ENCODE assay signal across 1 cellular context in the genomic region with DNA sequence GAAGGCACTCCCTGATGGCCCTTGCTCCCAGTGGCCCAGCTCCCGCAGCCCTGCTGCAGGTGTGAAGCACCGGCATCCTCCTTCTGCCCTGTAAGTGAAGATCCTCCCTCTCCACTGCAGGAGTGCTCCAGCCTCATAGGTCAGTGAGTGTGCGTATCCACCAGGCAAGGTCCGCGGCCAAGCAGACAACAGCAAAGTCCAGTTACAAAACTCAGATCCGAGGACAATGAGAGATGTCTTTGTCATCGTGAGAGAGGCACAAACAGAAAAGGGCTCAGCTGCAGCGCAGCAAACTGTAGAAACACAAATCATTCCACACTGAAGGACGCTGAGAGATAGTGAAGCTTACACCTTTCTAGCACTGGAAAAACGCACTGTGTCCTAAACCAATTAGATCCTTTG.
TF ChIP-seq lines count a peak whose summit lies in the region.

No MANE protein-coding gene starts in this region.

TF ChIP-seq in HepG2, 621 proteins besides CTCF, POLR2A, EP300 and RAD21 (continued from another document and continues in another):
- TF ChIP-seq, protein P1, sequence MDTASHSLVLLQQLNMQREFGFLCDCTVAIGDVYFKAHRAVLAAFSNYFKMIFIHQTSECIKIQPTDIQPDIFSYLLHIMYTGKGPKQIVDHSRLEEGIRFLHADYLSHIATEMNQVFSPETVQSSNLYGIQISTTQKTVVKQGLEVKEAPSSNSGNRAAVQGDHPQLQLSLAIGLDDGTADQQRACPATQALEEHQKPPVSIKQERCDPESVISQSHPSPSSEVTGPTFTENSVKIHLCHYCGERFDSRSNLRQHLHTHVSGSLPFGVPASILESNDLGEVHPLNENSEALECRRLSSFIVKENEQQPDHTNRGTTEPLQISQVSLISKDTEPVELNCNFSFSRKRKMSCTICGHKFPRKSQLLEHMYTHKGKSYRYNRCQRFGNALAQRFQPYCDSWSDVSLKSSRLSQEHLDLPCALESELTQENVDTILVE (CRISPR knock-in tag; IDR thresholded peaks at IDR 0.05) = no peak
- TF ChIP-seq HOXA9 (CRISPR knock-in tag; IDR thresholded peaks at IDR 0.05; ENCODE audit: borderline replicate concordance) = no peak
- TF ChIP-seq, protein P2, sequence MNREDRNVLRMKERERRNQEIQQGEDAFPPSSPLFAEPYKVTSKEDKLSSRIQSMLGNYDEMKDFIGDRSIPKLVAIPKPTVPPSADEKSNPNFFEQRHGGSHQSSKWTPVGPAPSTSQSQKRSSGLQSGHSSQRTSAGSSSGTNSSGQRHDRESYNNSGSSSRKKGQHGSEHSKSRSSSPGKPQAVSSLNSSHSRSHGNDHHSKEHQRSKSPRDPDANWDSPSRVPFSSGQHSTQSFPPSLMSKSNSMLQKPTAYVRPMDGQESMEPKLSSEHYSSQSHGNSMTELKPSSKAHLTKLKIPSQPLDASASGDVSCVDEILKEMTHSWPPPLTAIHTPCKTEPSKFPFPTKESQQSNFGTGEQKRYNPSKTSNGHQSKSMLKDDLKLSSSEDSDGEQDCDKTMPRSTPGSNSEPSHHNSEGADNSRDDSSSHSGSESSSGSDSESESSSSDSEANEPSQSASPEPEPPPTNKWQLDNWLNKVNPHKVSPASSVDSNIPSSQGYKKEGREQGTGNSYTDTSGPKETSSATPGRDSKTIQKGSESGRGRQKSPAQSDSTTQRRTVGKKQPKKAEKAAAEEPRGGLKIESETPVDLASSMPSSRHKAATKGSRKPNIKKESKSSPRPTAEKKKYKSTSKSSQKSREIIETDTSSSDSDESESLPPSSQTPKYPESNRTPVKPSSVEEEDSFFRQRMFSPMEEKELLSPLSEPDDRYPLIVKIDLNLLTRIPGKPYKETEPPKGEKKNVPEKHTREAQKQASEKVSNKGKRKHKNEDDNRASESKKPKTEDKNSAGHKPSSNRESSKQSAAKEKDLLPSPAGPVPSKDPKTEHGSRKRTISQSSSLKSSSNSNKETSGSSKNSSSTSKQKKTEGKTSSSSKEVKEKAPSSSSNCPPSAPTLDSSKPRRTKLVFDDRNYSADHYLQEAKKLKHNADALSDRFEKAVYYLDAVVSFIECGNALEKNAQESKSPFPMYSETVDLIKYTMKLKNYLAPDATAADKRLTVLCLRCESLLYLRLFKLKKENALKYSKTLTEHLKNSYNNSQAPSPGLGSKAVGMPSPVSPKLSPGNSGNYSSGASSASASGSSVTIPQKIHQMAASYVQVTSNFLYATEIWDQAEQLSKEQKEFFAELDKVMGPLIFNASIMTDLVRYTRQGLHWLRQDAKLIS (CRISPR knock-in tag; IDR thresholded peaks at IDR 0.05) = 0 out of 2 replicates have a peak, but pooled peaks have one; percentile 70
- no peak for TF ChIP-seq ZNF232 (CRISPR knock-in tag; IDR thresholded peaks at IDR 0.05; ENCODE audit: borderline replicate concordance)
- no peak for TF ChIP-seq KLF15 (CRISPR knock-in tag; IDR thresholded peaks at IDR 0.05; ENCODE audit: borderline replicate concordance)
- TF ChIP-seq, protein P3, sequence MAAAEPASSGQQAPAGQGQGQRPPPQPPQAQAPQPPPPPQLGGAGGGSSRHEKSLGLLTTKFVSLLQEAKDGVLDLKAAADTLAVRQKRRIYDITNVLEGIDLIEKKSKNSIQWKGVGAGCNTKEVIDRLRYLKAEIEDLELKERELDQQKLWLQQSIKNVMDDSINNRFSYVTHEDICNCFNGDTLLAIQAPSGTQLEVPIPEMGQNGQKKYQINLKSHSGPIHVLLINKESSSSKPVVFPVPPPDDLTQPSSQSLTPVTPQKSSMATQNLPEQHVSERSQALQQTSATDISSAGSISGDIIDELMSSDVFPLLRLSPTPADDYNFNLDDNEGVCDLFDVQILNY (CRISPR knock-in tag; conservative IDR thresholded peaks at IDR 0.05) = no peak
- TF ChIP-seq, protein P4, sequence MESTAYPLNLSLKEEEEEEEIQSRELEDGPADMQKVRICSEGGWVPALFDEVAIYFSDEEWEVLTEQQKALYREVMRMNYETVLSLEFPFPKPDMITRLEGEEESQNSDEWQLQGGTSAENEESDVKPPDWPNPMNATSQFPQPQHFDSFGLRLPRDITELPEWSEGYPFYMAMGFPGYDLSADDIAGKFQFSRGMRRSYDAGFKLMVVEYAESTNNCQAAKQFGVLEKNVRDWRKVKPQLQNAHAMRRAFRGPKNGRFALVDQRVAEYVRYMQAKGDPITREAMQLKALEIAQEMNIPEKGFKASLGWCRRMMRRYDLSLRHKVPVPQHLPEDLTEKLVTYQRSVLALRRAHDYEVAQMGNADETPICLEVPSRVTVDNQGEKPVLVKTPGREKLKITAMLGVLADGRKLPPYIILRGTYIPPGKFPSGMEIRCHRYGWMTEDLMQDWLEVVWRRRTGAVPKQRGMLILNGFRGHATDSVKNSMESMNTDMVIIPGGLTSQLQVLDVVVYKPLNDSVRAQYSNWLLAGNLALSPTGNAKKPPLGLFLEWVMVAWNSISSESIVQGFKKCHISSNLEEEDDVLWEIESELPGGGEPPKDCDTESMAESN (CRISPR knock-in tag; conservative IDR thresholded peaks at IDR 0.05) = no peak
- TF ChIP-seq, protein P5, sequence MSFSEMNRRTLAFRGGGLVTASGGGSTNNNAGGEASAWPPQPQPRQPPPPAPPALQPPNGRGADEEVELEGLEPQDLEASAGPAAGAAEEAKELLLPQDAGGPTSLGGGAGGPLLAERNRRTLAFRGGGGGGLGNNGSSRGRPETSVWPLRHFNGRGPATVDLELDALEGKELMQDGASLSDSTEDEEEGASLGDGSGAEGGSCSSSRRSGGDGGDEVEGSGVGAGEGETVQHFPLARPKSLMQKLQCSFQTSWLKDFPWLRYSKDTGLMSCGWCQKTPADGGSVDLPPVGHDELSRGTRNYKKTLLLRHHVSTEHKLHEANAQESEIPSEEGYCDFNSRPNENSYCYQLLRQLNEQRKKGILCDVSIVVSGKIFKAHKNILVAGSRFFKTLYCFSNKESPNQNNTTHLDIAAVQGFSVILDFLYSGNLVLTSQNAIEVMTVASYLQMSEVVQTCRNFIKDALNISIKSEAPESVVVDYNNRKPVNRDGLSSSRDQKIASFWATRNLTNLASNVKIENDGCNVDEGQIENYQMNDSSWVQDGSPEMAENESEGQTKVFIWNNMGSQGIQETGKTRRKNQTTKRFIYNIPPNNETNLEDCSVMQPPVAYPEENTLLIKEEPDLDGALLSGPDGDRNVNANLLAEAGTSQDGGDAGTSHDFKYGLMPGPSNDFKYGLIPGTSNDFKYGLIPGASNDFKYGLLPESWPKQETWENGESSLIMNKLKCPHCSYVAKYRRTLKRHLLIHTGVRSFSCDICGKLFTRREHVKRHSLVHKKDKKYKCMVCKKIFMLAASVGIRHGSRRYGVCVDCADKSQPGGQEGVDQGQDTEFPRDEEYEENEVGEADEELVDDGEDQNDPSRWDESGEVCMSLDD (CRISPR knock-in tag; IDR thresholded peaks at IDR 0.05; ENCODE audit: borderline replicate concordance) = no peak
- no peak for TF ChIP-seq ZNF564 (CRISPR knock-in tag; IDR thresholded peaks at IDR 0.05)
- no peak for TF ChIP-seq ZNF557 (CRISPR knock-in tag; IDR thresholded peaks at IDR 0.05)
- TF ChIP-seq, protein P6, sequence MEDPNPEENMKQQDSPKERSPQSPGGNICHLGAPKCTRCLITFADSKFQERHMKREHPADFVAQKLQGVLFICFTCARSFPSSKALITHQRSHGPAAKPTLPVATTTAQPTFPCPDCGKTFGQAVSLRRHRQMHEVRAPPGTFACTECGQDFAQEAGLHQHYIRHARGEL (CRISPR knock-in tag; IDR thresholded peaks at IDR 0.05) = no peak
- no peak for TF ChIP-seq NFYB (CRISPR knock-in tag; IDR thresholded peaks at IDR 0.05)
- TF ChIP-seq CEBPG (CRISPR knock-in tag; IDR thresholded peaks at IDR 0.05) = peak; percentile 65
- TF ChIP-seq ASH2L (IDR thresholded peaks at IDR 0.05; ENCODE audit: insufficient read length, low read depth, low read length) = no peak
- no peak for TF ChIP-seq KDM4B (CRISPR knock-in tag; IDR thresholded peaks at IDR 0.05)
- TF ChIP-seq PITX1 (CRISPR knock-in tag; IDR thresholded peaks at IDR 0.05) = no peak
- no peak for TF ChIP-seq TBL1XR1 (IDR thresholded peaks at IDR 0.05; ENCODE audit: borderline replicate concordance, low read length, partially characterized antibody)
- no peak for TF ChIP-seq ZNF790 (CRISPR knock-in tag; IDR thresholded peaks at IDR 0.05; ENCODE audit: borderline replicate concordance)
- no peak for TF ChIP-seq RBAK (CRISPR knock-in tag; IDR thresholded peaks at IDR 0.05)
- TF ChIP-seq POLR2G (IDR thresholded peaks at IDR 0.05; ENCODE audit: low read depth, low read length) = no peak
- TF ChIP-seq MED8 (CRISPR knock-in tag; IDR thresholded peaks at IDR 0.05; ENCODE audit: insufficient replicate concordance) = no peak
- TF ChIP-seq MED1 (CRISPR knock-in tag; IDR thresholded peaks at IDR 0.05) = peak; percentile 35; the same call in 1 of the 2 replicates
- TF ChIP-seq ZNF782 (CRISPR knock-in tag; IDR thresholded peaks at IDR 0.05; ENCODE audit: borderline replicate concordance) = no peak
- TF ChIP-seq TMF1 (CRISPR knock-in tag; IDR thresholded peaks at IDR 0.05; ENCODE audit: low read depth) = no peak
- TF ChIP-seq ATAD3A (CRISPR knock-in tag; IDR thresholded peaks at IDR 0.05) = no peak
- no peak for TF ChIP-seq ZNF737 (CRISPR knock-in tag; IDR thresholded peaks at IDR 0.05; ENCODE audit: borderline replicate concordance)
- TF ChIP-seq, protein P7, sequence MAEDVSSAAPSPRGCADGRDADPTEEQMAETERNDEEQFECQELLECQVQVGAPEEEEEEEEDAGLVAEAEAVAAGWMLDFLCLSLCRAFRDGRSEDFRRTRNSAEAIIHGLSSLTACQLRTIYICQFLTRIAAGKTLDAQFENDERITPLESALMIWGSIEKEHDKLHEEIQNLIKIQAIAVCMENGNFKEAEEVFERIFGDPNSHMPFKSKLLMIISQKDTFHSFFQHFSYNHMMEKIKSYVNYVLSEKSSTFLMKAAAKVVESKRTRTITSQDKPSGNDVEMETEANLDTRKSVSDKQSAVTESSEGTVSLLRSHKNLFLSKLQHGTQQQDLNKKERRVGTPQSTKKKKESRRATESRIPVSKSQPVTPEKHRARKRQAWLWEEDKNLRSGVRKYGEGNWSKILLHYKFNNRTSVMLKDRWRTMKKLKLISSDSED (CRISPR knock-in tag; IDR thresholded peaks at IDR 0.05) = no peak
- no peak for TF ChIP-seq TCF7 (IDR thresholded peaks at IDR 0.05; ENCODE audit: low read depth)
- no peak for TF ChIP-seq MED13 (CRISPR knock-in tag; IDR thresholded peaks at IDR 0.05)
- TF ChIP-seq, protein P8, sequence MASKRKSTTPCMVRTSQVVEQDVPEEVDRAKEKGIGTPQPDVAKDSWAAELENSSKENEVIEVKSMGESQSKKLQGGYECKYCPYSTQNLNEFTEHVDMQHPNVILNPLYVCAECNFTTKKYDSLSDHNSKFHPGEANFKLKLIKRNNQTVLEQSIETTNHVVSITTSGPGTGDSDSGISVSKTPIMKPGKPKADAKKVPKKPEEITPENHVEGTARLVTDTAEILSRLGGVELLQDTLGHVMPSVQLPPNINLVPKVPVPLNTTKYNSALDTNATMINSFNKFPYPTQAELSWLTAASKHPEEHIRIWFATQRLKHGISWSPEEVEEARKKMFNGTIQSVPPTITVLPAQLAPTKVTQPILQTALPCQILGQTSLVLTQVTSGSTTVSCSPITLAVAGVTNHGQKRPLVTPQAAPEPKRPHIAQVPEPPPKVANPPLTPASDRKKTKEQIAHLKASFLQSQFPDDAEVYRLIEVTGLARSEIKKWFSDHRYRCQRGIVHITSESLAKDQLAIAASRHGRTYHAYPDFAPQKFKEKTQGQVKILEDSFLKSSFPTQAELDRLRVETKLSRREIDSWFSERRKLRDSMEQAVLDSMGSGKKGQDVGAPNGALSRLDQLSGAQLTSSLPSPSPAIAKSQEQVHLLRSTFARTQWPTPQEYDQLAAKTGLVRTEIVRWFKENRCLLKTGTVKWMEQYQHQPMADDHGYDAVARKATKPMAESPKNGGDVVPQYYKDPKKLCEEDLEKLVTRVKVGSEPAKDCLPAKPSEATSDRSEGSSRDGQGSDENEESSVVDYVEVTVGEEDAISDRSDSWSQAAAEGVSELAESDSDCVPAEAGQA (IDR thresholded peaks at IDR 0.05; ENCODE audit: low read depth) = no peak
- TF ChIP-seq, protein P8 (CRISPR knock-in tag; IDR thresholded peaks at IDR 0.05; ENCODE audit: borderline replicate concordance) = no peak
- TF ChIP-seq PLRG1 (conservative IDR thresholded peaks at IDR 0.05) = no peak
- no peak for TF ChIP-seq PHF20 (CRISPR knock-in tag; IDR thresholded peaks at IDR 0.05)
- no peak for TF ChIP-seq ZNF382 (CRISPR knock-in tag; IDR thresholded peaks at IDR 0.05; ENCODE audit: borderline replicate concordance)
- no peak for TF ChIP-seq ZNF205 (CRISPR knock-in tag; IDR thresholded peaks at IDR 0.05)
- no peak for TF ChIP-seq NFKB2 (CRISPR knock-in tag; IDR thresholded peaks at IDR 0.05; ENCODE audit: borderline replicate concordance)
- TF ChIP-seq SATB2 (CRISPR knock-in tag; IDR thresholded peaks at IDR 0.05) = no peak
- no peak for TF ChIP-seq ZNF556 (CRISPR knock-in tag; IDR thresholded peaks at IDR 0.05; ENCODE audit: borderline replicate concordance)
- no peak for TF ChIP-seq THYN1 (CRISPR knock-in tag; IDR thresholded peaks at IDR 0.05; ENCODE audit: borderline replicate concordance, low read depth)
- TF ChIP-seq ZFP37 (CRISPR knock-in tag; IDR thresholded peaks at IDR 0.05; ENCODE audit: borderline replicate concordance) = no peak
- TF ChIP-seq ZNF768 (CRISPR knock-in tag; IDR thresholded peaks at IDR 0.05) = no peak
- TF ChIP-seq NR2F1 (CRISPR knock-in tag; IDR thresholded peaks at IDR 0.05) = no peak
- TF ChIP-seq, protein P9, sequence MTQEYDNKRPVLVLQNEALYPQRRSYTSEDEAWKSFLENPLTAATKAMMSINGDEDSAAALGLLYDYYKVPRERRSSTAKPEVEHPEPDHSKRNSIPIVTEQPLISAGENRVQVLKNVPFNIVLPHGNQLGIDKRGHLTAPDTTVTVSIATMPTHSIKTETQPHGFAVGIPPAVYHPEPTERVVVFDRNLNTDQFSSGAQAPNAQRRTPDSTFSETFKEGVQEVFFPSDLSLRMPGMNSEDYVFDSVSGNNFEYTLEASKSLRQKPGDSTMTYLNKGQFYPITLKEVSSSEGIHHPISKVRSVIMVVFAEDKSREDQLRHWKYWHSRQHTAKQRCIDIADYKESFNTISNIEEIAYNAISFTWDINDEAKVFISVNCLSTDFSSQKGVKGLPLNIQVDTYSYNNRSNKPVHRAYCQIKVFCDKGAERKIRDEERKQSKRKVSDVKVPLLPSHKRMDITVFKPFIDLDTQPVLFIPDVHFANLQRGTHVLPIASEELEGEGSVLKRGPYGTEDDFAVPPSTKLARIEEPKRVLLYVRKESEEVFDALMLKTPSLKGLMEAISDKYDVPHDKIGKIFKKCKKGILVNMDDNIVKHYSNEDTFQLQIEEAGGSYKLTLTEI (CRISPR knock-in tag; conservative IDR thresholded peaks at IDR 0.05) = no peak
- TF ChIP-seq EHMT2 (IDR thresholded peaks at IDR 0.05; ENCODE audit: borderline replicate concordance, low read depth, low read length) = no peak
